ENCODE assay signal across 1 cellular context in genomic region chr5:171386861-171387254, GRCh38.
A peak's percentile ranks its signal among the peaks of the same experiment; 100 is the strongest.
TF ChIP-seq lines count a peak whose summit lies in the region.

No MANE protein-coding gene starts in this region.

TF ChIP-seq in H1, 55 proteins besides CTCF, POLR2A, EP300 and RAD21 (continued from another document):
- 0 out of 4 replicates have a peak, but pooled peaks of 1 of the 2 experiments have one; percentile 20 for TF ChIP-seq HDAC2 (IDR thresholded peaks at IDR 0.05; ENCODE audit: borderline replicate concordance in 1 of 2, low read depth in 2 of 2, low read length in 2 of 2)
